Comparison of ENCODE assay signal across 1 cellular context in genomic region chr14:105313381-105314286, GRCh38.
A peak's percentile ranks its signal among the peaks of the same experiment; 100 is the strongest.
TF ChIP-seq lines count a peak whose summit lies in the region.

No MANE protein-coding gene starts in this region.

TF ChIP-seq in HepG2, 621 proteins besides CTCF, POLR2A, EP300 and RAD21 (continues in another document):
- TF ChIP-seq ZNF335 (CRISPR knock-in tag; IDR thresholded peaks at IDR 0.05) (0 out of 2 replicates have a peak, but pooled peaks have one; percentile 28), ZNF570 (CRISPR knock-in tag; IDR thresholded peaks at IDR 0.05; ENCODE audit: borderline replicate concordance) (no peak), ZFY (CRISPR knock-in tag; IDR thresholded peaks at IDR 0.05) (peak; percentile 47; the same call in 1 of the 2 replicates), ZNF333 (CRISPR knock-in tag; IDR thresholded peaks at IDR 0.05; ENCODE audit: borderline replicate concordance) (peak; percentile 41; the same call in 1 of the 2 replicates), ZNF274 (CRISPR knock-in tag; IDR thresholded peaks at IDR 0.05) (0 out of 2 replicates have a peak, but pooled peaks have one; percentile 40), KLF12 (CRISPR knock-in tag; IDR thresholded peaks at IDR 0.05; ENCODE audit: borderline replicate concordance) (0 out of 2 replicates have a peak, but pooled peaks have one; percentile 39), ZNF547 (CRISPR knock-in tag; IDR thresholded peaks at IDR 0.05) (0 out of 2 replicates have a peak, but pooled peaks have one; percentile 28), GLMP (CRISPR knock-in tag; IDR thresholded peaks at IDR 0.05; ENCODE audit: borderline replicate concordance) (no peak), RXRA (CRISPR knock-in tag; IDR thresholded peaks at IDR 0.05) (peak; percentile 41; the same call in 1 of the 2 replicates), ZZZ3 (CRISPR knock-in tag; IDR thresholded peaks at IDR 0.05; ENCODE audit: borderline replicate concordance) (0 out of 2 replicates have a peak, but pooled peaks have one; percentile 35), MEIS1 (CRISPR knock-in tag; IDR thresholded peaks at IDR 0.05; ENCODE audit: borderline replicate concordance) (peak; percentile 64), RFXAP (CRISPR knock-in tag; IDR thresholded peaks at IDR 0.05; ENCODE audit: borderline replicate concordance) (0 out of 2 replicates have a peak, but pooled peaks have one; percentile 22), ESRRA (CRISPR knock-in tag; IDR thresholded peaks at IDR 0.05; ENCODE audit: low read depth) (0 out of 2 replicates have a peak, but pooled peaks have one; percentile 28), POGZ (CRISPR knock-in tag; IDR thresholded peaks at IDR 0.05) (0 out of 2 replicates have a peak, but pooled peaks have one; percentile 22), UBTF (CRISPR knock-in tag; IDR thresholded peaks at IDR 0.05) (0 out of 2 replicates have a peak, but pooled peaks have one; percentile 28), KDM2A (CRISPR knock-in tag; IDR thresholded peaks at IDR 0.05; ENCODE audit: borderline replicate concordance, low read depth) (0 out of 2 replicates have a peak, but pooled peaks have one; percentile 25), SAFB2 (CRISPR knock-in tag; IDR thresholded peaks at IDR 0.05; ENCODE audit: borderline replicate concordance, low read depth) (0 out of 2 replicates have a peak, but pooled peaks have one; percentile 42), SALL1 (CRISPR knock-in tag; IDR thresholded peaks at IDR 0.05) (peak; percentile 8; the same call in 1 of the 2 replicates), STAT5B (CRISPR knock-in tag; IDR thresholded peaks at IDR 0.05) (no peak), PHF8 (CRISPR knock-in tag; IDR thresholded peaks at IDR 0.05) (peak; percentile 23; the same call in 1 of the 2 replicates), CBFB (CRISPR knock-in tag; IDR thresholded peaks at IDR 0.05) (no peak), ZNF343 (CRISPR knock-in tag; IDR thresholded peaks at IDR 0.05) (peak; percentile 39; the same call in 1 of the 2 replicates), CBX2 (IDR thresholded peaks at IDR 0.05; ENCODE audit: low read depth, low read length) (no peak), CBX2 (CRISPR knock-in tag; IDR thresholded peaks at IDR 0.05; ENCODE audit: low read depth) (no peak), POLR2AphosphoS5 (IDR thresholded peaks at IDR 0.05; ENCODE audit: low read depth, low read length) (no peak), SAP130 (CRISPR knock-in tag; IDR thresholded peaks at IDR 0.05; ENCODE audit: low read depth) (0 out of 2 replicates have a peak, but pooled peaks have one; percentile 14)
- TF ChIP-seq, protein P1, sequence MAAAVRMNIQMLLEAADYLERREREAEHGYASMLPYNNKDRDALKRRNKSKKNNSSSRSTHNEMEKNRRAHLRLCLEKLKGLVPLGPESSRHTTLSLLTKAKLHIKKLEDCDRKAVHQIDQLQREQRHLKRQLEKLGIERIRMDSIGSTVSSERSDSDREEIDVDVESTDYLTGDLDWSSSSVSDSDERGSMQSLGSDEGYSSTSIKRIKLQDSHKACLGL (CRISPR knock-in tag; IDR thresholded peaks at IDR 0.05), result peak; percentile 37; the same call in 1 of the 2 replicates
- TF ChIP-seq, protein P2, sequence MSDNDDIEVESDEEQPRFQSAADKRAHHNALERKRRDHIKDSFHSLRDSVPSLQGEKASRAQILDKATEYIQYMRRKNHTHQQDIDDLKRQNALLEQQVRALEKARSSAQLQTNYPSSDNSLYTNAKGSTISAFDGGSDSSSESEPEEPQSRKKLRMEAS (IDR thresholded peaks at IDR 0.05), result peak; percentile 11; the same call in 1 of the 2 replicates
- TF ChIP-seq, protein P3, sequence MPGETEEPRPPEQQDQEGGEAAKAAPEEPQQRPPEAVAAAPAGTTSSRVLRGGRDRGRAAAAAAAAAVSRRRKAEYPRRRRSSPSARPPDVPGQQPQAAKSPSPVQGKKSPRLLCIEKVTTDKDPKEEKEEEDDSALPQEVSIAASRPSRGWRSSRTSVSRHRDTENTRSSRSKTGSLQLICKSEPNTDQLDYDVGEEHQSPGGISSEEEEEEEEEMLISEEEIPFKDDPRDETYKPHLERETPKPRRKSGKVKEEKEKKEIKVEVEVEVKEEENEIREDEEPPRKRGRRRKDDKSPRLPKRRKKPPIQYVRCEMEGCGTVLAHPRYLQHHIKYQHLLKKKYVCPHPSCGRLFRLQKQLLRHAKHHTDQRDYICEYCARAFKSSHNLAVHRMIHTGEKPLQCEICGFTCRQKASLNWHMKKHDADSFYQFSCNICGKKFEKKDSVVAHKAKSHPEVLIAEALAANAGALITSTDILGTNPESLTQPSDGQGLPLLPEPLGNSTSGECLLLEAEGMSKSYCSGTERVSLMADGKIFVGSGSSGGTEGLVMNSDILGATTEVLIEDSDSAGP (CRISPR knock-in tag; IDR thresholded peaks at IDR 0.05; ENCODE audit: borderline replicate concordance), result peak; percentile 25; the same call in 1 of the 2 replicates
- TF ChIP-seq, protein P4, sequence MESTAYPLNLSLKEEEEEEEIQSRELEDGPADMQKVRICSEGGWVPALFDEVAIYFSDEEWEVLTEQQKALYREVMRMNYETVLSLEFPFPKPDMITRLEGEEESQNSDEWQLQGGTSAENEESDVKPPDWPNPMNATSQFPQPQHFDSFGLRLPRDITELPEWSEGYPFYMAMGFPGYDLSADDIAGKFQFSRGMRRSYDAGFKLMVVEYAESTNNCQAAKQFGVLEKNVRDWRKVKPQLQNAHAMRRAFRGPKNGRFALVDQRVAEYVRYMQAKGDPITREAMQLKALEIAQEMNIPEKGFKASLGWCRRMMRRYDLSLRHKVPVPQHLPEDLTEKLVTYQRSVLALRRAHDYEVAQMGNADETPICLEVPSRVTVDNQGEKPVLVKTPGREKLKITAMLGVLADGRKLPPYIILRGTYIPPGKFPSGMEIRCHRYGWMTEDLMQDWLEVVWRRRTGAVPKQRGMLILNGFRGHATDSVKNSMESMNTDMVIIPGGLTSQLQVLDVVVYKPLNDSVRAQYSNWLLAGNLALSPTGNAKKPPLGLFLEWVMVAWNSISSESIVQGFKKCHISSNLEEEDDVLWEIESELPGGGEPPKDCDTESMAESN (CRISPR knock-in tag; conservative IDR thresholded peaks at IDR 0.05), result no peak
- TF ChIP-seq, protein P5, sequence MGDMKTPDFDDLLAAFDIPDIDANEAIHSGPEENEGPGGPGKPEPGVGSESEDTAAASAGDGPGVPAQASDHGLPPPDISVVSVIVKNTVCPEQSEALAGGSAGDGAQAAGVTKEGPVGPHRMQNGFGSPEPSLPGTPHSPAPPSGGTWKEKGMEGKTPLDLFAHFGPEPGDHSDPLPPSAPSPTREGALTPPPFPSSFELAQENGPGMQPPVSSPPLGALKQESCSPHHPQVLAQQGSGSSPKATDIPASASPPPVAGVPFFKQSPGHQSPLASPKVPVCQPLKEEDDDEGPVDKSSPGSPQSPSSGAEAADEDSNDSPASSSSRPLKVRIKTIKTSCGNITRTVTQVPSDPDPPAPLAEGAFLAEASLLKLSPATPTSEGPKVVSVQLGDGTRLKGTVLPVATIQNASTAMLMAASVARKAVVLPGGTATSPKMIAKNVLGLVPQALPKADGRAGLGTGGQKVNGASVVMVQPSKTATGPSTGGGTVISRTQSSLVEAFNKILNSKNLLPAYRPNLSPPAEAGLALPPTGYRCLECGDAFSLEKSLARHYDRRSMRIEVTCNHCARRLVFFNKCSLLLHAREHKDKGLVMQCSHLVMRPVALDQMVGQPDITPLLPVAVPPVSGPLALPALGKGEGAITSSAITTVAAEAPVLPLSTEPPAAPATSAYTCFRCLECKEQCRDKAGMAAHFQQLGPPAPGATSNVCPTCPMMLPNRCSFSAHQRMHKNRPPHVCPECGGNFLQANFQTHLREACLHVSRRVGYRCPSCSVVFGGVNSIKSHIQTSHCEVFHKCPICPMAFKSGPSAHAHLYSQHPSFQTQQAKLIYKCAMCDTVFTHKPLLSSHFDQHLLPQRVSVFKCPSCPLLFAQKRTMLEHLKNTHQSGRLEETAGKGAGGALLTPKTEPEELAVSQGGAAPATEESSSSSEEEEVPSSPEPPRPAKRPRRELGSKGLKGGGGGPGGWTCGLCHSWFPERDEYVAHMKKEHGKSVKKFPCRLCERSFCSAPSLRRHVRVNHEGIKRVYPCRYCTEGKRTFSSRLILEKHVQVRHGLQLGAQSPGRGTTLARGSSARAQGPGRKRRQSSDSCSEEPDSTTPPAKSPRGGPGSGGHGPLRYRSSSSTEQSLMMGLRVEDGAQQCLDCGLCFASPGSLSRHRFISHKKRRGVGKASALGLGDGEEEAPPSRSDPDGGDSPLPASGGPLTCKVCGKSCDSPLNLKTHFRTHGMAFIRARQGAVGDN (CRISPR knock-in tag; IDR thresholded peaks at IDR 0.05), result peak; percentile 76
- TF ChIP-seq, protein P6, sequence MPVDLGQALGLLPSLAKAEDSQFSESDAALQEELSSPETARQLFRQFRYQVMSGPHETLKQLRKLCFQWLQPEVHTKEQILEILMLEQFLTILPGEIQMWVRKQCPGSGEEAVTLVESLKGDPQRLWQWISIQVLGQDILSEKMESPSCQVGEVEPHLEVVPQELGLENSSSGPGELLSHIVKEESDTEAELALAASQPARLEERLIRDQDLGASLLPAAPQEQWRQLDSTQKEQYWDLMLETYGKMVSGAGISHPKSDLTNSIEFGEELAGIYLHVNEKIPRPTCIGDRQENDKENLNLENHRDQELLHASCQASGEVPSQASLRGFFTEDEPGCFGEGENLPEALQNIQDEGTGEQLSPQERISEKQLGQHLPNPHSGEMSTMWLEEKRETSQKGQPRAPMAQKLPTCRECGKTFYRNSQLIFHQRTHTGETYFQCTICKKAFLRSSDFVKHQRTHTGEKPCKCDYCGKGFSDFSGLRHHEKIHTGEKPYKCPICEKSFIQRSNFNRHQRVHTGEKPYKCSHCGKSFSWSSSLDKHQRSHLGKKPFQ (CRISPR knock-in tag; IDR thresholded peaks at IDR 0.05; ENCODE audit: insufficient replicate concordance), result no peak
- TF ChIP-seq, protein P7, sequence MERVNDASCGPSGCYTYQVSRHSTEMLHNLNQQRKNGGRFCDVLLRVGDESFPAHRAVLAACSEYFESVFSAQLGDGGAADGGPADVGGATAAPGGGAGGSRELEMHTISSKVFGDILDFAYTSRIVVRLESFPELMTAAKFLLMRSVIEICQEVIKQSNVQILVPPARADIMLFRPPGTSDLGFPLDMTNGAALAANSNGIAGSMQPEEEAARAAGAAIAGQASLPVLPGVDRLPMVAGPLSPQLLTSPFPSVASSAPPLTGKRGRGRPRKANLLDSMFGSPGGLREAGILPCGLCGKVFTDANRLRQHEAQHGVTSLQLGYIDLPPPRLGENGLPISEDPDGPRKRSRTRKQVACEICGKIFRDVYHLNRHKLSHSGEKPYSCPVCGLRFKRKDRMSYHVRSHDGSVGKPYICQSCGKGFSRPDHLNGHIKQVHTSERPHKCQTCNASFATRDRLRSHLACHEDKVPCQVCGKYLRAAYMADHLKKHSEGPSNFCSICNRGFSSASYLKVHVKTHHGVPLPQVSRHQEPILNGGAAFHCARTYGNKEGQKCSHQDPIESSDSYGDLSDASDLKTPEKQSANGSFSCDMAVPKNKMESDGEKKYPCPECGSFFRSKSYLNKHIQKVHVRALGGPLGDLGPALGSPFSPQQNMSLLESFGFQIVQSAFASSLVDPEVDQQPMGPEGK (CRISPR knock-in tag; IDR thresholded peaks at IDR 0.05), result peak; percentile 39; the same call in 1 of the 2 replicates
- TF ChIP-seq, protein P8, sequence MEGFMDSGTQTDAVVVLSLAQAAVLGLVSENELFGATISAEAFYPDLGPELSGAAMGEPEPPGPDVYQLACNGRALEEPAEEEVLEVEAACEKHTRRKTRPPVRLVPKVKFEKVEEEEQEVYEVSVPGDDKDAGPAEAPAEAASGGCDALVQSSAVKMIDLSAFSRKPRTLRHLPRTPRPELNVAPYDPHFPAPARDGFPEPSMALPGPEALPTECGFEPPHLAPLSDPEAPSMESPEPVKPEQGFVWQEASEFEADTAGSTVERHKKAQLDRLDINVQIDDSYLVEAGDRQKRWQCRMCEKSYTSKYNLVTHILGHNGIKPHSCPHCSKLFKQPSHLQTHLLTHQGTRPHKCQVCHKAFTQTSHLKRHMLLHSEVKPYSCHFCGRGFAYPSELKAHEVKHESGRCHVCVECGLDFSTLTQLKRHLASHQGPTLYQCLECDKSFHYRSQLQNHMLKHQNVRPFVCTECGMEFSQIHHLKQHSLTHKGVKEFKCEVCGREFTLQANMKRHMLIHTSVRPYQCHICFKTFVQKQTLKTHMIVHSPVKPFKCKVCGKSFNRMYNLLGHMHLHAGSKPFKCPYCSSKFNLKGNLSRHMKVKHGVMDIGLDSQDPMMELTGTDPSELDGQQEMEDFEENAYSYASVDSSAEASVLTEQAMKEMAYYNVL (CRISPR knock-in tag; IDR thresholded peaks at IDR 0.05; ENCODE audit: borderline replicate concordance), result 0 out of 2 replicates have a peak, but pooled peaks have one; percentile 38
- TF ChIP-seq, protein P9, sequence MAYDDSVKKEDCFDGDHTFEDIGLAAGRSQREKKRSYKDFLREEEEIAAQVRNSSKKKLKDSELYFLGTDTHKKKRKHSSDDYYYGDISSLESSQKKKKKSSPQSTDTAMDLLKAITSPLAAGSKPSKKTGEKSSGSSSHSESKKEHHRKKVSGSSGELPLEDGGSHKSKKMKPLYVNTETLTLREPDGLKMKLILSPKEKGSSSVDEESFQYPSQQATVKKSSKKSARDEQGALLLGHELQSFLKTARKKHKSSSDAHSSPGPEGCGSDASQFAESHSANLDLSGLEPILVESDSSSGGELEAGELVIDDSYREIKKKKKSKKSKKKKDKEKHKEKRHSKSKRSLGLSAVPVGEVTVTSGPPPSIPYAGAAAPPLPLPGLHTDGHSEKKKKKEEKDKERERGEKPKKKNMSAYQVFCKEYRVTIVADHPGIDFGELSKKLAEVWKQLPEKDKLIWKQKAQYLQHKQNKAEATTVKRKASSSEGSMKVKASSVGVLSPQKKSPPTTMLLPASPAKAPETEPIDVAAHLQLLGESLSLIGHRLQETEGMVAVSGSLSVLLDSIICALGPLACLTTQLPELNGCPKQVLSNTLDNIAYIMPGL (CRISPR knock-in tag; IDR thresholded peaks at IDR 0.05; ENCODE audit: borderline replicate concordance in 1 of 2, low read depth in 1 of 2), result peak in 1 of 2 experiments; percentile 56; a peak in 1 of 4 replicates
